In the genomic region with DNA sequence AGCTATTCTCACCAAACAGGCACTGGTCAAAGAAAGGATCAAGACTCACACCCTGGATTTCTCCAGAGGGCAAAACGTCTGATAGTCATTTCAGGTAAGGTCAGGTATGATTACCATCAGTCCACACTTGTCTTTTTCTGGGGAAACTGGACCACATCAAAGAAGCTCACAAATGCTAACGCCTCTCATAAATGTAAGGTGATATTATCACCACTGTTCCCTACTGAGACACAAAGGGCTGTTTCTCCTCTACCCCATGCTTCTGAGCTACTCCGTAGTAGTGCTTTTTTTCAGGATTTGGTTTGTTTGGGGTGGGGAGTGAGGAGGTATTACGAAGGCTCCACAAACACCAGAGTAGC, we compare ENCODE assay signal across 1 cellular context.
TF ChIP-seq lines count a peak whose summit lies in the region.

No MANE protein-coding gene starts in this region.

TF ChIP-seq in HepG2, 621 proteins besides CTCF, POLR2A, EP300 and RAD21:
- TF ChIP-seq ZEB1 (IDR thresholded peaks at IDR 0.05; ENCODE audit: insufficient replicate concordance, low read depth), result peak; percentile 19
- TF ChIP-seq POGK (CRISPR knock-in tag; conservative IDR thresholded peaks at IDR 0.05), result no peak
- no peak for TF ChIP-seq ELF3 (CRISPR knock-in tag; IDR thresholded peaks at IDR 0.05)
- 0 out of 2 replicates have a peak, but pooled peaks have one; percentile 16 for TF ChIP-seq PPARG (CRISPR knock-in tag; conservative IDR thresholded peaks at IDR 0.05)
- no peak for TF ChIP-seq CEBPB (IDR thresholded peaks at IDR 0.05; ENCODE audit: borderline replicate concordance, low read depth, low read length)
- peak; percentile 51; the same call in 1 of the 2 replicates for TF ChIP-seq TCF7 (IDR thresholded peaks at IDR 0.05; ENCODE audit: low read depth)
- no peak for TF ChIP-seq POLR2AphosphoS2 (IDR thresholded peaks at IDR 0.05; ENCODE audit: low read depth, low read length)
- no peak for TF ChIP-seq KDM2A (CRISPR knock-in tag; IDR thresholded peaks at IDR 0.05; ENCODE audit: borderline replicate concordance, low read depth)
- peak; percentile 23; the same call in 1 of the 2 replicates for TF ChIP-seq BCL6 (CRISPR knock-in tag; IDR thresholded peaks at IDR 0.05)
- no peak for TF ChIP-seq BRCA1 (CRISPR knock-in tag; IDR thresholded peaks at IDR 0.05)
- TF ChIP-seq SIX4 (CRISPR knock-in tag; IDR thresholded peaks at IDR 0.05), result 0 out of 2 replicates have a peak, but pooled peaks have one; percentile 12
- TF ChIP-seq ZNF138 (CRISPR knock-in tag; IDR thresholded peaks at IDR 0.05; ENCODE audit: low read depth), result no peak
- TF ChIP-seq HMG20B (CRISPR knock-in tag; conservative IDR thresholded peaks at IDR 0.05), result 0 out of 2 replicates have a peak, but pooled peaks have one; percentile 44
- TF ChIP-seq ZNF317 (CRISPR knock-in tag; IDR thresholded peaks at IDR 0.05), result no peak
- TF ChIP-seq SKI (IDR thresholded peaks at IDR 0.05; ENCODE audit: partially characterized antibody), result no peak
- peak; percentile 36; the same call in 1 of the 2 replicates for TF ChIP-seq NCOA2 (CRISPR knock-in tag; IDR thresholded peaks at IDR 0.05)
- TF ChIP-seq ARHGAP35 (CRISPR knock-in tag; IDR thresholded peaks at IDR 0.05; ENCODE audit: borderline replicate concordance), result no peak
- 0 out of 2 replicates have a peak, but pooled peaks have one; percentile 21 for TF ChIP-seq SAP130 (CRISPR knock-in tag; IDR thresholded peaks at IDR 0.05; ENCODE audit: low read depth)
- TF ChIP-seq, protein P1, sequence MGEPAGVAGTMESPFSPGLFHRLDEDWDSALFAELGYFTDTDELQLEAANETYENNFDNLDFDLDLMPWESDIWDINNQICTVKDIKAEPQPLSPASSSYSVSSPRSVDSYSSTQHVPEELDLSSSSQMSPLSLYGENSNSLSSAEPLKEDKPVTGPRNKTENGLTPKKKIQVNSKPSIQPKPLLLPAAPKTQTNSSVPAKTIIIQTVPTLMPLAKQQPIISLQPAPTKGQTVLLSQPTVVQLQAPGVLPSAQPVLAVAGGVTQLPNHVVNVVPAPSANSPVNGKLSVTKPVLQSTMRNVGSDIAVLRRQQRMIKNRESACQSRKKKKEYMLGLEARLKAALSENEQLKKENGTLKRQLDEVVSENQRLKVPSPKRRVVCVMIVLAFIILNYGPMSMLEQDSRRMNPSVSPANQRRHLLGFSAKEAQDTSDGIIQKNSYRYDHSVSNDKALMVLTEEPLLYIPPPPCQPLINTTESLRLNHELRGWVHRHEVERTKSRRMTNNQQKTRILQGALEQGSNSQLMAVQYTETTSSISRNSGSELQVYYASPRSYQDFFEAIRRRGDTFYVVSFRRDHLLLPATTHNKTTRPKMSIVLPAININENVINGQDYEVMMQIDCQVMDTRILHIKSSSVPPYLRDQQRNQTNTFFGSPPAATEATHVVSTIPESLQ (CRISPR knock-in tag; conservative IDR thresholded peaks at IDR 0.05), result 0 out of 2 replicates have a peak, but pooled peaks have one; percentile 30
- TF ChIP-seq ZNF382 (CRISPR knock-in tag; IDR thresholded peaks at IDR 0.05; ENCODE audit: borderline replicate concordance), result no peak
- TF ChIP-seq GFI1 (CRISPR knock-in tag; IDR thresholded peaks at IDR 0.05; ENCODE audit: borderline replicate concordance), result 0 out of 2 replicates have a peak, but pooled peaks have one; percentile 8
- TF ChIP-seq ERF (CRISPR knock-in tag; IDR thresholded peaks at IDR 0.05), result 0 out of 2 replicates have a peak, but pooled peaks have one; percentile 36
- TF ChIP-seq CEBPG (CRISPR knock-in tag; IDR thresholded peaks at IDR 0.05), result 0 out of 2 replicates have a peak, but pooled peaks have one; percentile 4
- no peak for TF ChIP-seq ZBTB25 (CRISPR knock-in tag; IDR thresholded peaks at IDR 0.05)
- TF ChIP-seq SOX13 (IDR thresholded peaks at IDR 0.05), result no peak
- TF ChIP-seq SOX13 (CRISPR knock-in tag; conservative IDR thresholded peaks at IDR 0.05 in 1 of 2, IDR thresholded peaks at IDR 0.05 in 1 of 2), result peak in 1 of 2 experiments; percentile 45; a peak in 1 of 4 replicates
- TF ChIP-seq, protein P2, sequence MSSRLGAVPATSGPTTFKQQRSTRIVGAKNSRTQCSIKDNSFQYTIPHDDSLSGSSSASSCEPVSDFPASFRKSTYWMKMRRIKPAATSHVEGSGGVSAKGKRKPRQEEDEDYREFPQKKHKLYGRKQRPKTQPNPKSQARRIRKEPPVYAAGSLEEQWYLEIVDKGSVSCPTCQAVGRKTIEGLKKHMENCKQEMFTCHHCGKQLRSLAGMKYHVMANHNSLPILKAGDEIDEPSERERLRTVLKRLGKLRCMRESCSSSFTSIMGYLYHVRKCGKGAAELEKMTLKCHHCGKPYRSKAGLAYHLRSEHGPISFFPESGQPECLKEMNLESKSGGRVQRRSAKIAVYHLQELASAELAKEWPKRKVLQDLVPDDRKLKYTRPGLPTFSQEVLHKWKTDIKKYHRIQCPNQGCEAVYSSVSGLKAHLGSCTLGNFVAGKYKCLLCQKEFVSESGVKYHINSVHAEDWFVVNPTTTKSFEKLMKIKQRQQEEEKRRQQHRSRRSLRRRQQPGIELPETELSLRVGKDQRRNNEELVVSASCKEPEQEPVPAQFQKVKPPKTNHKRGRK (CRISPR knock-in tag; IDR thresholded peaks at IDR 0.05), result no peak
- no peak for TF ChIP-seq BHLHE40 (IDR thresholded peaks at IDR 0.05; ENCODE audit: low read length)
- no peak for TF ChIP-seq ZFYVE20 (CRISPR knock-in tag; IDR thresholded peaks at IDR 0.05; ENCODE audit: borderline replicate concordance, low read depth)
- no peak for TF ChIP-seq RELA (CRISPR knock-in tag; IDR thresholded peaks at IDR 0.05)
- no peak for TF ChIP-seq ZC3H13 (CRISPR knock-in tag; IDR thresholded peaks at IDR 0.05)
- no peak for TF ChIP-seq TOPORS (CRISPR knock-in tag; IDR thresholded peaks at IDR 0.05)
- TF ChIP-seq SIX1 (CRISPR knock-in tag; IDR thresholded peaks at IDR 0.05; ENCODE audit: borderline replicate concordance), result peak; percentile 29; the same call in 1 of the 2 replicates
- 0 out of 2 replicates have a peak, but pooled peaks have one; percentile 15 for TF ChIP-seq MIER3 (CRISPR knock-in tag; IDR thresholded peaks at IDR 0.05; ENCODE audit: borderline replicate concordance)
- TF ChIP-seq, protein P3, sequence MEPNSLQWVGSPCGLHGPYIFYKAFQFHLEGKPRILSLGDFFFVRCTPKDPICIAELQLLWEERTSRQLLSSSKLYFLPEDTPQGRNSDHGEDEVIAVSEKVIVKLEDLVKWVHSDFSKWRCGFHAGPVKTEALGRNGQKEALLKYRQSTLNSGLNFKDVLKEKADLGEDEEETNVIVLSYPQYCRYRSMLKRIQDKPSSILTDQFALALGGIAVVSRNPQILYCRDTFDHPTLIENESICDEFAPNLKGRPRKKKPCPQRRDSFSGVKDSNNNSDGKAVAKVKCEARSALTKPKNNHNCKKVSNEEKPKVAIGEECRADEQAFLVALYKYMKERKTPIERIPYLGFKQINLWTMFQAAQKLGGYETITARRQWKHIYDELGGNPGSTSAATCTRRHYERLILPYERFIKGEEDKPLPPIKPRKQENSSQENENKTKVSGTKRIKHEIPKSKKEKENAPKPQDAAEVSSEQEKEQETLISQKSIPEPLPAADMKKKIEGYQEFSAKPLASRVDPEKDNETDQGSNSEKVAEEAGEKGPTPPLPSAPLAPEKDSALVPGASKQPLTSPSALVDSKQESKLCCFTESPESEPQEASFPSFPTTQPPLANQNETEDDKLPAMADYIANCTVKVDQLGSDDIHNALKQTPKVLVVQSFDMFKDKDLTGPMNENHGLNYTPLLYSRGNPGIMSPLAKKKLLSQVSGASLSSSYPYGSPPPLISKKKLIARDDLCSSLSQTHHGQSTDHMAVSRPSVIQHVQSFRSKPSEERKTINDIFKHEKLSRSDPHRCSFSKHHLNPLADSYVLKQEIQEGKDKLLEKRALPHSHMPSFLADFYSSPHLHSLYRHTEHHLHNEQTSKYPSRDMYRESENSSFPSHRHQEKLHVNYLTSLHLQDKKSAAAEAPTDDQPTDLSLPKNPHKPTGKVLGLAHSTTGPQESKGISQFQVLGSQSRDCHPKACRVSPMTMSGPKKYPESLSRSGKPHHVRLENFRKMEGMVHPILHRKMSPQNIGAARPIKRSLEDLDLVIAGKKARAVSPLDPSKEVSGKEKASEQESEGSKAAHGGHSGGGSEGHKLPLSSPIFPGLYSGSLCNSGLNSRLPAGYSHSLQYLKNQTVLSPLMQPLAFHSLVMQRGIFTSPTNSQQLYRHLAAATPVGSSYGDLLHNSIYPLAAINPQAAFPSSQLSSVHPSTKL (CRISPR knock-in tag; IDR thresholded peaks at IDR 0.05), result peak; percentile 32; the same call in 1 of the 2 replicates
- TF ChIP-seq GZF1 (CRISPR knock-in tag; IDR thresholded peaks at IDR 0.05), result no peak
- no peak for TF ChIP-seq ZFP36L1 (CRISPR knock-in tag; IDR thresholded peaks at IDR 0.05)
- peak; percentile 50; the same call in 1 of the 2 replicates for TF ChIP-seq CBFB (CRISPR knock-in tag; IDR thresholded peaks at IDR 0.05)
